In the genomic region with DNA sequence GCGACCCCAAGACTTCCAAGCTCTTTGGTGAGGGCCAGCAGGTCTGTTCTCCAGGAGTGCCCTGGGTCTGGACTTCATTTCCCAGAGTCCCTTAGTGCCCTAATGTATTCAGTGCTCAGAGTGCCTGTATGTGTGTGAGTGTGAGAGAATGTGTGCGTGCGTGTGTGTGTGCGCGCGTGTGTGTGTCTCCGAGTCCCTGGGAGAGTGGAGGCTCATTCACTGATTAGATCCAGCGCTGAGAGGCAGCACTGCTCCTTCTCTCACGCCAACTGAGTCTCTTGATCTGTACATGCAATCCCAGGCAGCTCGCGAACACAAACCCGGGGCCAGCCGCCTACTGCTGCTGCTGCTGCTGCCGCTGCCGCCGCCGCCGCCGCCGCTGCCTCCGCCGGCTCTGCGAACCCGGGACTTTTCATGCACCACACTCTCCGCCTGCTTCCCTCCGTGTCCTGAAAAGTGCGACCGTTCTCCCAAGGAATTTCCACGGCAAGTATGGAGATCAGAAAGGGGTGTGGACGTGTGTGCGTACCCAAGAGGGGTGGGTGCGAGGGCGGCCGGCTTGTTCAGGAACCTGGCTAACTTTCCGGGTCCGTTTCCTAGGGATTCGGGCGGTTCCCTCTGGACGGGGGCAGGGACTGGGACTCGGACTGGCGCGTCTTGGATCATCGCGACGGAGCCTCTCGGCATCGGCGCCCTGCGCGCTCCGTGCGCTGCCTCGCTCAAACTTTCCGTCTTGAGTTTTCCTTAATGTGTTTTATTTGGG, we compare ENCODE assay signal across 1 cellular context.
TF ChIP-seq lines count a peak whose summit lies in the region.

Gene RNF220, plus strand, starts transcription at position 215 of the 763 bp plus-strand sequence.

TF ChIP-seq in HepG2, 621 proteins besides CTCF, POLR2A, EP300 and RAD21 (continued from another document):
- 0 out of 2 replicates have a peak, but pooled peaks have one; percentile 53 for TF ChIP-seq ZNF142 (CRISPR knock-in tag; IDR thresholded peaks at IDR 0.05)
- no peak for TF ChIP-seq KAT2B (IDR thresholded peaks at IDR 0.05; ENCODE audit: borderline replicate concordance, low read depth, low read length)
- no peak for TF ChIP-seq ZNF326 (CRISPR knock-in tag; IDR thresholded peaks at IDR 0.05; ENCODE audit: borderline replicate concordance)
- peak; percentile 61 for TF ChIP-seq HOXA3 (CRISPR knock-in tag; IDR thresholded peaks at IDR 0.05)
- no peak for TF ChIP-seq NR1H2 (CRISPR knock-in tag; IDR thresholded peaks at IDR 0.05; ENCODE audit: borderline replicate concordance, low read depth)
- TF ChIP-seq, protein P1, sequence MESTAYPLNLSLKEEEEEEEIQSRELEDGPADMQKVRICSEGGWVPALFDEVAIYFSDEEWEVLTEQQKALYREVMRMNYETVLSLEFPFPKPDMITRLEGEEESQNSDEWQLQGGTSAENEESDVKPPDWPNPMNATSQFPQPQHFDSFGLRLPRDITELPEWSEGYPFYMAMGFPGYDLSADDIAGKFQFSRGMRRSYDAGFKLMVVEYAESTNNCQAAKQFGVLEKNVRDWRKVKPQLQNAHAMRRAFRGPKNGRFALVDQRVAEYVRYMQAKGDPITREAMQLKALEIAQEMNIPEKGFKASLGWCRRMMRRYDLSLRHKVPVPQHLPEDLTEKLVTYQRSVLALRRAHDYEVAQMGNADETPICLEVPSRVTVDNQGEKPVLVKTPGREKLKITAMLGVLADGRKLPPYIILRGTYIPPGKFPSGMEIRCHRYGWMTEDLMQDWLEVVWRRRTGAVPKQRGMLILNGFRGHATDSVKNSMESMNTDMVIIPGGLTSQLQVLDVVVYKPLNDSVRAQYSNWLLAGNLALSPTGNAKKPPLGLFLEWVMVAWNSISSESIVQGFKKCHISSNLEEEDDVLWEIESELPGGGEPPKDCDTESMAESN (CRISPR knock-in tag; conservative IDR thresholded peaks at IDR 0.05): peak; percentile 69; the same call in 1 of the 2 replicates
- TF ChIP-seq IRF2 (CRISPR knock-in tag; IDR thresholded peaks at IDR 0.05): peak; percentile 90
- TF ChIP-seq ZNF563 (CRISPR knock-in tag; IDR thresholded peaks at IDR 0.05): no peak
- no peak for TF ChIP-seq ZFP36L2 (CRISPR knock-in tag; IDR thresholded peaks at IDR 0.05)
- no peak for TF ChIP-seq ZBTB40 (IDR thresholded peaks at IDR 0.05)
- peak; percentile 86 for TF ChIP-seq ZBTB40 (CRISPR knock-in tag; IDR thresholded peaks at IDR 0.05)
- no peak for TF ChIP-seq GMEB2 (CRISPR knock-in tag; IDR thresholded peaks at IDR 0.05; ENCODE audit: low read depth)
- TF ChIP-seq PITX1 (CRISPR knock-in tag; IDR thresholded peaks at IDR 0.05): no peak
- TF ChIP-seq FOXJ3 (CRISPR knock-in tag; IDR thresholded peaks at IDR 0.05; ENCODE audit: borderline replicate concordance): no peak
- TF ChIP-seq ZNF138 (CRISPR knock-in tag; IDR thresholded peaks at IDR 0.05; ENCODE audit: low read depth): no peak
- TF ChIP-seq EEA1 (CRISPR knock-in tag; IDR thresholded peaks at IDR 0.05; ENCODE audit: borderline replicate concordance): peak; percentile 62; the same call in 1 of the 2 replicates
- peak; percentile 80 for TF ChIP-seq GATAD2A (CRISPR knock-in tag; IDR thresholded peaks at IDR 0.05)
- TF ChIP-seq ZNF501 (CRISPR knock-in tag; IDR thresholded peaks at IDR 0.05): peak; percentile 48; the same call in 1 of the 2 replicates
- TF ChIP-seq ZNF597 (CRISPR knock-in tag; IDR thresholded peaks at IDR 0.05): no peak
- TF ChIP-seq TOE1 (CRISPR knock-in tag; IDR thresholded peaks at IDR 0.05): no peak
- no peak for TF ChIP-seq ZNF615 (CRISPR knock-in tag; IDR thresholded peaks at IDR 0.05; ENCODE audit: borderline replicate concordance)
- TF ChIP-seq NCOA2 (CRISPR knock-in tag; IDR thresholded peaks at IDR 0.05): peak; percentile 10; the same call in 1 of the 2 replicates
- TF ChIP-seq ZNF3 (CRISPR knock-in tag; IDR thresholded peaks at IDR 0.05): no peak
- no peak for TF ChIP-seq ZSCAN22 (CRISPR knock-in tag; IDR thresholded peaks at IDR 0.05)
- TF ChIP-seq ZNF350 (CRISPR knock-in tag; IDR thresholded peaks at IDR 0.05; ENCODE audit: borderline replicate concordance, low read depth): no peak; the same call in 1 of the 2 replicates
- TF ChIP-seq, protein P2, sequence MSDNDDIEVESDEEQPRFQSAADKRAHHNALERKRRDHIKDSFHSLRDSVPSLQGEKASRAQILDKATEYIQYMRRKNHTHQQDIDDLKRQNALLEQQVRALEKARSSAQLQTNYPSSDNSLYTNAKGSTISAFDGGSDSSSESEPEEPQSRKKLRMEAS (IDR thresholded peaks at IDR 0.05): peak; percentile 76; the same call in 1 of the 2 replicates
- TF ChIP-seq ZNF589 (CRISPR knock-in tag; conservative IDR thresholded peaks at IDR 0.05): 0 out of 2 replicates have a peak, but pooled peaks have one; percentile 50
- no peak for TF ChIP-seq NR2F1 (CRISPR knock-in tag; IDR thresholded peaks at IDR 0.05)
- TF ChIP-seq FOXO1 (CRISPR knock-in tag; IDR thresholded peaks at IDR 0.05): no peak
- 0 out of 2 replicates have a peak, but pooled peaks have one; percentile 46 for TF ChIP-seq ZNF556 (CRISPR knock-in tag; IDR thresholded peaks at IDR 0.05; ENCODE audit: borderline replicate concordance)
TF ChIP-seq in HepG2: peak in this region for 178.
